ENCODE assay signal across 27 cellular contexts in genomic region chr15:38263996-38264395, GRCh38. TPM values are rescaled to one million over a fixed set of nuclear protein-coding genes. Genes with fewer than 3 reads are reported as not detected.
DNase-seq lines count a peak whose midpoint lies in the region; ATAC-seq, FAIRE-seq and TF ChIP-seq lines count a peak whose summit lies in the region.
"Had no signal": no experiment of that assay in that cellular context is flagged by ENCODE, and none has a peak within 500 bp of the region (broad histone marks: within the 10 kb centered on the region; RNA-seq: fewer than 3 reads in every experiment).

No MANE protein-coding gene starts in this region.

- H3K27ac Mint-ChIP-seq in stimulated activated naive B cell treated with anti-CD40 and anti-IgM and Interleukin-4, amounts not matched to agents 10 μg/mL and 1 μg/mL and 100 μg/mL, for 72 hours, result no peak overlapping the region
- H3K27ac Mint-ChIP-seq: activated naive CD4-positive, alpha-beta T cell treated with anti-CD3 and anti-CD28 coated beads, Interleukin-2, amount 50 U/mL, for 72 hours; brain; endodermal cell; immature natural killer cell; stimulated activated naive CD8-positive, alpha-beta T cell treated with anti-CD3 and anti-CD28 coated beads, Interleukin-15, amount 100 ng/mL, for 72 hours had no signal

- peak; percentile 72 for DNase-seq in ELR (ENCODE audit: low read depth)
- DNase-seq in fibroblast of gingiva (ENCODE audit: low read depth), result peak; percentile 39
- DNase-seq in psoas muscle, result no peak
- DNase-seq in kidney, result no peak
- no peak for DNase-seq in stimulated activated naive B cell treated with anti-CD40 and anti-IgM and Interleukin-4, amounts not matched to agents 10 μg/mL and 1 μg/mL and 100 μg/mL, for 72 hours
- no peak for DNase-seq in NOMO-1 (lab: John Stamatoyannopoulos, UW; ENCODE audit: unreplicated experiment in 2 of 2)
- no peak for DNase-seq in amygdala (lab: John Stamatoyannopoulos, UW)
- DNase-seq: activated CD4-positive, alpha-beta T cell treated with anti-CD3 and anti-CD28 coated beads, Interleukin-2, amount 50 U/mL, for 1 hour; AML-193; endodermal cell; immature natural killer cell; Kasumi-1; lower lobe of right lung; NCI-H1092 treated with DMSO at 0.1 percent for 48 hours; NCI-H2081 treated with DMSO at 0.1 percent for 48 hours; NK-92 treated with Interleukin-12 subunit alpha and Interleukin-12 subunit beta, amount 100 ng/mL, for 24 hours; Peyer's patch; spleen; stimulated activated naive CD8-positive, alpha-beta T cell treated with anti-CD3 and anti-CD28 coated beads, Interleukin-15, amount 100 ng/mL, for 72 hours; T-helper 2 cell; tibial artery had no signal

- no peak for FAIRE-seq in kidney (lab: Jason Lieb, UNC)
- FAIRE-seq: GM12878 had no signal

- no peak overlapping the region for H3K27ac ChIP-seq in psoas muscle
- H3K27ac ChIP-seq in kidney (ENCODE audit: low read depth in 2 of 2, low read length in 2 of 2), result no peak overlapping the region
- H3K27ac ChIP-seq: coronary artery, lower lobe of right lung, Peyer's patch, spleen, tibial artery, VCaP had no signal

- no peaks in the 10 kb centered on the region for H3K36me3 Mint-ChIP-seq in stimulated activated naive B cell treated with anti-CD40 and anti-IgM and Interleukin-4, amounts not matched to agents 10 μg/mL and 1 μg/mL and 100 μg/mL, for 72 hours
- H3K36me3 Mint-ChIP-seq: activated naive CD4-positive, alpha-beta T cell treated with anti-CD3 and anti-CD28 coated beads, Interleukin-2, amount 50 U/mL, for 72 hours; immature natural killer cell had no signal

- no peaks in the 10 kb centered on the region for H3K27me3 ChIP-seq in psoas muscle (ENCODE audit: insufficient read depth in 3 of 3, low read length in 2 of 3)
- H3K27me3 ChIP-seq: Peyer's patch, spleen, tibial artery had no signal

- H3K4me3 Mint-ChIP-seq in stimulated activated naive B cell treated with anti-CD40 and anti-IgM and Interleukin-4, amounts not matched to agents 10 μg/mL and 1 μg/mL and 100 μg/mL, for 72 hours, result no peak overlapping the region
- H3K4me3 Mint-ChIP-seq: brain; endodermal cell; immature natural killer cell; stimulated activated naive CD8-positive, alpha-beta T cell treated with anti-CD3 and anti-CD28 coated beads, Interleukin-15, amount 100 ng/mL, for 72 hours had no signal

- ATAC-seq in SK-N-SH treated with all-trans-retinoic acid at 6 μM for 48 hours (peak; percentile 50), psoas muscle (peak in 3 of 4 donors; percentile 27 to 44 (median 28))
- ATAC-seq in stimulated activated naive B cell treated with anti-CD40 and anti-IgM and Interleukin-4, amounts not matched to agents 10 μg/mL and 1 μg/mL and 100 μg/mL, for 72 hours (replicated peaks), result no peak
- ATAC-seq: activated naive CD4-positive, alpha-beta T cell treated with anti-CD3 and anti-CD28 coated beads, Interleukin-2, amount 50 U/mL, for 72 hours; GM12878; stimulated activated naive CD8-positive, alpha-beta T cell treated with anti-CD3 and anti-CD28 coated beads, Interleukin-15, amount 100 ng/mL, for 72 hours had no signal

- H3K9me3 ChIP-seq in psoas muscle (no peaks in the 10 kb centered on the region), kidney (ENCODE audit: control insufficient read depth in 1 of 2, low read length in 2 of 2) (no peaks in the 10 kb centered on the region)
- H3K9me3 ChIP-seq: lower lobe of right lung, Peyer's patch, spleen, tibial artery had no signal

- H3K4me1 ChIP-seq in psoas muscle (no peaks in the 10 kb centered on the region), kidney (ENCODE audit: control insufficient read depth in 1 of 2, insufficient read depth in 1 of 2, low read depth in 1 of 2, low read length in 2 of 2) (peaks cover 0 to 2% of the 10 kb centered on the region in 2 donors)
- H3K4me1 ChIP-seq: Peyer's patch had no signal

- H3K27me3 Mint-ChIP-seq in stimulated activated naive B cell treated with anti-CD40 and anti-IgM and Interleukin-4, amounts not matched to agents 10 μg/mL and 1 μg/mL and 100 μg/mL, for 72 hours, result no peaks in the 10 kb centered on the region
- H3K27me3 Mint-ChIP-seq: brain; stimulated activated naive CD8-positive, alpha-beta T cell treated with anti-CD3 and anti-CD28 coated beads, Interleukin-15, amount 100 ng/mL, for 72 hours had no signal

- H3K4me3 ChIP-seq in psoas muscle, result no peak overlapping the region
- H3K4me3 ChIP-seq in kidney (ENCODE audit: low read length in 2 of 2), result no peak overlapping the region
- H3K4me3 ChIP-seq: coronary artery, GM12878, lower lobe of right lung, Peyer's patch, spleen, tibial artery had no signal

- no peak overlapping the region for H3K9ac ChIP-seq in kidney (ENCODE audit: low read length in 2 of 2)

- intact Hi-C loops in psoas muscle (cut with DNase I) (loop anchor here in 1 of 2 donors (10.0 kb wide), 1 partner anchor 61 kb away; no protein-coding TSS in a partner anchor), kidney (cut with DNase I) (no loop called here)

- TF ChIP-seq CTCF in psoas muscle (IDR thresholded peaks at IDR 0.05), result no peak
- TF ChIP-seq CTCF in kidney (IDR thresholded peaks at IDR 0.05; ENCODE audit: borderline replicate concordance, extremely low read depth, insufficient read depth), result no peak

- WGBS in psoas muscle, 3 donors, result 60 to 89% (median 66%) methylated on average over 3 of the region's 3 CpGs

- no peaks in the 10 kb centered on the region for H3K9me3 Mint-ChIP-seq in stimulated activated naive B cell treated with anti-CD40 and anti-IgM and Interleukin-4, amounts not matched to agents 10 μg/mL and 1 μg/mL and 100 μg/mL, for 72 hours
- H3K9me3 Mint-ChIP-seq: activated naive CD4-positive, alpha-beta T cell treated with anti-CD3 and anti-CD28 coated beads, Interleukin-2, amount 50 U/mL, for 72 hours; brain; endodermal cell; immature natural killer cell; stimulated activated naive CD8-positive, alpha-beta T cell treated with anti-CD3 and anti-CD28 coated beads, Interleukin-15, amount 100 ng/mL, for 72 hours had no signal

- no peaks in the 10 kb centered on the region for H3K4me1 Mint-ChIP-seq in stimulated activated naive B cell treated with anti-CD40 and anti-IgM and Interleukin-4, amounts not matched to agents 10 μg/mL and 1 μg/mL and 100 μg/mL, for 72 hours
- H3K4me1 Mint-ChIP-seq: immature natural killer cell; stimulated activated naive CD8-positive, alpha-beta T cell treated with anti-CD3 and anti-CD28 coated beads, Interleukin-15, amount 100 ng/mL, for 72 hours had no signal

- H3K36me3 ChIP-seq in psoas muscle (ENCODE audit: insufficient read depth in 1 of 2, low read depth in 1 of 2) (no peaks in the 10 kb centered on the region), kidney (ENCODE audit: control insufficient read depth in 1 of 2, insufficient read depth in 2 of 2, low read length in 2 of 2) (peaks cover 0 to 2% of the 10 kb centered on the region in 2 donors)
- H3K36me3 ChIP-seq: Peyer's patch, tibial artery had no signal

TF ChIP-seq in SK-N-SH treated with all-trans-retinoic acid at 6 μM for 48 hours, 23 proteins besides CTCF, POLR2A, EP300 and RAD21:
- TF ChIP-seq ZFP30 (CRISPR knock-in tag; IDR thresholded peaks at IDR 0.05) (no peak), ZC3H10 (CRISPR knock-in tag; IDR thresholded peaks at IDR 0.05) (no peak), ZNF70 (CRISPR knock-in tag; IDR thresholded peaks at IDR 0.05) (no peak), GLIS3 (CRISPR knock-in tag; IDR thresholded peaks at IDR 0.05) (no peak), CSDC2 (CRISPR knock-in tag; IDR thresholded peaks at IDR 0.05) (no peak), ISL1 (CRISPR knock-in tag; IDR thresholded peaks at IDR 0.05) (peak; percentile 36; the same call in 1 of the 2 replicates)

RNA-seq across cellular contexts. Expression of gene SPRED1, which starts 11.4 kb away (rescaled TPM):
- total RNA-seq in psoas muscle (1 to 10 TPM; 4.2 to 7.1 (median 5.7) TPM), kidney (36.2 TPM)
- polyA plus RNA-seq in psoas muscle (1 to 10 TPM in 2 of 3 donors, under 1 TPM in 1; 0.98 to 2.0 (median 1.8) TPM), kidney (ENCODE audit: insufficient read depth, low read depth, low replicate concordance) (4.6 TPM)

Comparison
In these comparisons a context has a peak if more than half of its experiments do, and no peak if none do; other contexts are left out.
1. DNase-seq: peak in ELR (single experiment) and fibroblast of gingiva (single experiment); none in psoas muscle (0 of 2), kidney (single experiment), stimulated activated naive B cell treated with anti-CD40 and anti-IgM and Interleukin-4, amounts not matched to agents 10 μg/mL and 1 μg/mL and 100 μg/mL, for 72 hours (single experiment), NOMO-1 (0 of 2) and amygdala (0 of 56).
2. ATAC-seq: peak in SK-N-SH treated with all-trans-retinoic acid at 6 μM for 48 hours (single experiment) and psoas muscle (3 of 4); none in stimulated activated naive B cell treated with anti-CD40 and anti-IgM and Interleukin-4, amounts not matched to agents 10 μg/mL and 1 μg/mL and 100 μg/mL, for 72 hours (0 of 2).